8 cellular contexts compared by ENCODE assay signal in genomic region chr1:7902478-7903084, GRCh38. TPM values are rescaled to one million over a fixed set of nuclear protein-coding genes. Genes with fewer than 3 reads are reported as not detected.
DNase-seq lines count a peak whose midpoint lies in the region; TF ChIP-seq lines count a peak whose summit lies in the region.

No MANE protein-coding gene starts in this region.

- DNase-seq in AML-193 (lab: John Stamatoyannopoulos, UW) (peak; percentile 56 to 64), HEK293T (ENCODE audit: extremely low spot score) (peak; percentile 83), NCI-H526 (lab: John Stamatoyannopoulos, UW) (peak; percentile 51 to 74), dermis microvascular lymphatic vessel endothelial cell (ENCODE audit: low read depth in 2 of 2) (peak; percentile 34 to 60), lower leg skin (ENCODE audit: low spot score in 2 of 2) (peak; percentile 34 to 85), cortex of kidney (lab: John Stamatoyannopoulos, UW) (no peak)
- DNase-seq in activated CD4-positive, alpha-beta T cell treated with anti-CD3 and anti-CD28 coated beads, Interleukin-2, amount 50 U/mL, for 1 hour: peak; percentile 48
- peak; percentile 40 to 54 (median 51) for DNase-seq in stimulated activated CD4-positive, alpha-beta T cell treated with anti-CD3 and anti-CD28 coated beads, TNF-alpha, amount 100 ng/mL, for 24 hours (ENCODE audit: low read depth in 3 of 3)

- 26% methylated on average over 21 of the region's 21 CpGs for WGBS in lower leg skin, 2 donors

- TF ChIP-seq POLR2A in lower leg skin (IDR thresholded peaks at IDR 0.05): no peak

- TF ChIP-seq CTCF in lower leg skin (IDR thresholded peaks at IDR 0.05): peak in 1 of 3 donors; percentile 9

- POLR2A ChIA-PET in HEK293T (lab: Yijun Ruan, JAX): no interaction called here

- no peak overlapping the region for H3K4me3 ChIP-seq in lower leg skin (ENCODE audit: low read depth, poor library complexity, severe bottlenecking)

- intact Hi-C loops in lower leg skin (cut with DNase I; ENCODE audit: low total_unique reads): loop anchor here (10.0 kb wide), 1 partner anchor 238 kb away; no protein-coding TSS in a partner anchor

- CTCF ChIA-PET in HEK293T (lab: Yijun Ruan, JAX): interaction anchor here (1.2 kb wide), 1 partner anchor 150 kb away, joined by 5 read pairs; no protein-coding TSS in a partner anchor

TF ChIP-seq in HEK293T, 16 proteins besides CTCF, POLR2A, EP300 and RAD21:
- TF ChIP-seq NFRKB (IDR thresholded peaks at IDR 0.05): no peak
- peak; percentile 88 for TF ChIP-seq LEF1 (IDR thresholded peaks at IDR 0.05; ENCODE audit: borderline replicate concordance)

RNA-seq across cellular contexts. Expression of gene TNFRSF9, which starts 38.1 kb away (rescaled TPM):
- total RNA-seq in dermis microvascular lymphatic vessel endothelial cell: 0.13 TPM in 2 replicates
- under 1 TPM in 1 of 4 donors, not detected in 3; 0.29 TPM for total RNA-seq in lower leg skin

RNA-seq across cellular contexts. Expression of gene UTS2, which starts 49.7 kb away (rescaled TPM):
- total RNA-seq in dermis microvascular lymphatic vessel endothelial cell (not detected in 2 replicates), lower leg skin (under 1 TPM in 1 of 4 donors, not detected in 3; 0.53 TPM)

RNA-seq across cellular contexts. Expression of gene PARK7, which starts 58.9 kb away (rescaled TPM):
- total RNA-seq in dermis microvascular lymphatic vessel endothelial cell (201 and 202 TPM in 2 replicates), lower leg skin (10 to 100 TPM; 74.8 to 94.0 (median 87.8) TPM)
